Comparison of ENCODE assay signal across 7 cellular contexts in genomic region chr5:59317023-59317771, GRCh38.
DNase-seq lines count a peak whose midpoint lies in the region; ATAC-seq and TF ChIP-seq lines count a peak whose summit lies in the region.

No MANE protein-coding gene starts in this region.

- DNase-seq in NCI-H146 treated with DMSO at 0.1 percent for 48 hours (lab: John Stamatoyannopoulos, UW; ENCODE audit: unreplicated experiment) (peak; percentile 75), WTC11 (ENCODE audit: low spot score) (no peak), stromal cell of bone marrow (ENCODE audit: low read depth) (peak; percentile 7), progenitor cell of endocrine pancreas (ENCODE audit: low spot score, unreplicated experiment) (no peak), SHP77 treated with DMSO at 0.1 percent for 48 hours (lab: John Stamatoyannopoulos, UW) (no peak)
- DNase-seq in activated CD4-positive, alpha-beta T cell treated with anti-CD3 and anti-CD28 coated beads for 4 hours = no peak

- H3K9ac ChIP-seq in iPS-20b (ENCODE audit: low read depth, low read length) = no peak overlapping the region

- no peaks in the 10 kb centered on the region for H3K36me3 ChIP-seq in iPS-20b (ENCODE audit: insufficient read depth, low read depth, low read length)

- ATAC-seq in WTC11 = peak; percentile 82

- peaks cover 11% of the 10 kb centered on the region for H3K4me1 ChIP-seq in iPS-20b (ENCODE audit: insufficient read depth, low read length)

- CTCF ChIA-PET in WTC11 (lab: Charles Lee) = interaction anchor here (1.2 to 1.5 kb wide), 2 partner anchors 39 to 50 kb away, joined by 3 to 6 read pairs; no protein-coding TSS in a partner anchor

- H3K27me3 Mint-ChIP-seq in WTC11 (ENCODE audit: low read depth) (no peaks in the 10 kb centered on the region; the same call in 1 of the 2 replicates), progenitor cell of endocrine pancreas (no peaks in the 10 kb centered on the region)

- H3K4me1 Mint-ChIP-seq in WTC11 (peaks cover 17% of the 10 kb centered on the region), progenitor cell of endocrine pancreas (ENCODE audit: low read depth) (peaks cover 4% of the 10 kb centered on the region)

- TF ChIP-seq CTCF in WTC11 (IDR thresholded peaks at IDR 0.05) (no peak), progenitor cell of endocrine pancreas (IDR thresholded peaks at IDR 0.05; ENCODE audit: unreplicated experiment) (no peak)

- H3K9me3 ChIP-seq in iPS-20b (ENCODE audit: insufficient read depth, low read depth, low read length) = no peaks in the 10 kb centered on the region

- H3K27ac ChIP-seq in iPS-20b (ENCODE audit: low read length) = no peak overlapping the region

- POLR2A ChIA-PET in WTC11 (lab: Charles Lee) = no interaction called here

- no peak overlapping the region for H3K4me3 Mint-ChIP-seq in WTC11
- no peak overlapping the region for H3K4me3 Mint-ChIP-seq in progenitor cell of endocrine pancreas (ENCODE audit: low read depth)

- no peaks in the 10 kb centered on the region for H3K36me3 Mint-ChIP-seq in WTC11
- H3K36me3 Mint-ChIP-seq in progenitor cell of endocrine pancreas (ENCODE audit: insufficient read depth) = no peaks in the 10 kb centered on the region

- no peaks in the 10 kb centered on the region for H3K27me3 ChIP-seq in iPS-20b (ENCODE audit: insufficient read depth, low read length)

- H3K9me3 Mint-ChIP-seq in WTC11 = peaks cover 8% of the 10 kb centered on the region
- H3K9me3 Mint-ChIP-seq in progenitor cell of endocrine pancreas (ENCODE audit: low read depth) = no peaks in the 10 kb centered on the region

- 0 out of 2 replicates have a peak overlapping the region, but pooled peaks have one; percentile 11 for H3K4me3 ChIP-seq in iPS-20b (ENCODE audit: low read length)

- H3K27ac Mint-ChIP-seq in WTC11 (peak overlapping the region; percentile 17; the same call in 1 of the 2 replicates), progenitor cell of endocrine pancreas (no peak overlapping the region)

TF ChIP-seq in WTC11, 78 proteins besides CTCF, POLR2A, EP300 and RAD21 (continues in another document):
- TF ChIP-seq HMGXB4 (CRISPR knock-in tag; IDR thresholded peaks at IDR 0.05) (no peak), IRF2 (CRISPR knock-in tag; IDR thresholded peaks at IDR 0.05; ENCODE audit: borderline replicate concordance, low read depth) (no peak), SMAD4 (CRISPR knock-in tag; IDR thresholded peaks at IDR 0.05) (no peak), NR1H2 (CRISPR knock-in tag; IDR thresholded peaks at IDR 0.05) (no peak), ZNF512 (CRISPR knock-in tag; IDR thresholded peaks at IDR 0.05; ENCODE audit: borderline replicate concordance) (no peak), ZNF671 (CRISPR knock-in tag; IDR thresholded peaks at IDR 0.05) (no peak), ARID4B (CRISPR knock-in tag; IDR thresholded peaks at IDR 0.05; ENCODE audit: borderline replicate concordance) (no peak), HMGA2 (CRISPR knock-in tag; IDR thresholded peaks at IDR 0.05) (no peak), TEAD1 (CRISPR knock-in tag; IDR thresholded peaks at IDR 0.05) (no peak), MYBL2 (CRISPR knock-in tag; IDR thresholded peaks at IDR 0.05) (no peak), JAZF1 (CRISPR knock-in tag; IDR thresholded peaks at IDR 0.05) (no peak)
- TF ChIP-seq, protein P1, sequence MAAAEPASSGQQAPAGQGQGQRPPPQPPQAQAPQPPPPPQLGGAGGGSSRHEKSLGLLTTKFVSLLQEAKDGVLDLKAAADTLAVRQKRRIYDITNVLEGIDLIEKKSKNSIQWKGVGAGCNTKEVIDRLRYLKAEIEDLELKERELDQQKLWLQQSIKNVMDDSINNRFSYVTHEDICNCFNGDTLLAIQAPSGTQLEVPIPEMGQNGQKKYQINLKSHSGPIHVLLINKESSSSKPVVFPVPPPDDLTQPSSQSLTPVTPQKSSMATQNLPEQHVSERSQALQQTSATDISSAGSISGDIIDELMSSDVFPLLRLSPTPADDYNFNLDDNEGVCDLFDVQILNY (CRISPR knock-in tag; IDR thresholded peaks at IDR 0.05) = no peak
- TF ChIP-seq, protein P2, sequence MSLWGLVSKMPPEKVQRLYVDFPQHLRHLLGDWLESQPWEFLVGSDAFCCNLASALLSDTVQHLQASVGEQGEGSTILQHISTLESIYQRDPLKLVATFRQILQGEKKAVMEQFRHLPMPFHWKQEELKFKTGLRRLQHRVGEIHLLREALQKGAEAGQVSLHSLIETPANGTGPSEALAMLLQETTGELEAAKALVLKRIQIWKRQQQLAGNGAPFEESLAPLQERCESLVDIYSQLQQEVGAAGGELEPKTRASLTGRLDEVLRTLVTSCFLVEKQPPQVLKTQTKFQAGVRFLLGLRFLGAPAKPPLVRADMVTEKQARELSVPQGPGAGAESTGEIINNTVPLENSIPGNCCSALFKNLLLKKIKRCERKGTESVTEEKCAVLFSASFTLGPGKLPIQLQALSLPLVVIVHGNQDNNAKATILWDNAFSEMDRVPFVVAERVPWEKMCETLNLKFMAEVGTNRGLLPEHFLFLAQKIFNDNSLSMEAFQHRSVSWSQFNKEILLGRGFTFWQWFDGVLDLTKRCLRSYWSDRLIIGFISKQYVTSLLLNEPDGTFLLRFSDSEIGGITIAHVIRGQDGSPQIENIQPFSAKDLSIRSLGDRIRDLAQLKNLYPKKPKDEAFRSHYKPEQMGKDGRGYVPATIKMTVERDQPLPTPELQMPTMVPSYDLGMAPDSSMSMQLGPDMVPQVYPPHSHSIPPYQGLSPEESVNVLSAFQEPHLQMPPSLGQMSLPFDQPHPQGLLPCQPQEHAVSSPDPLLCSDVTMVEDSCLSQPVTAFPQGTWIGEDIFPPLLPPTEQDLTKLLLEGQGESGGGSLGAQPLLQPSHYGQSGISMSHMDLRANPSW (CRISPR knock-in tag; conservative IDR thresholded peaks at IDR 0.05; ENCODE audit: low read depth) = no peak
- TF ChIP-seq, protein P3, sequence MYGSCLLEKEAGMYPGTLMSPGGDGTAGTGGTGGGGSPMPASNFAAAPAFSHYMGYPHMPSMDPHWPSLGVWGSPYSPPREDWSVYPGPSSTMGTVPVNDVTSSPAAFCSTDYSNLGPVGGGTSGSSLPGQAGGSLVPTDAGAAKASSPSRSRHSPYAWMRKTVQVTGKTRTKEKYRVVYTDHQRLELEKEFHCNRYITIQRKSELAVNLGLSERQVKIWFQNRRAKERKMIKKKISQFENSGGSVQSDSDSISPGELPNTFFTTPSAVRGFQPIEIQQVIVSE (CRISPR knock-in tag; IDR thresholded peaks at IDR 0.05; ENCODE audit: borderline replicate concordance) = no peak

Comparison
In these comparisons a context has a peak if more than half of its experiments do, and no peak if none do; other contexts are left out.
1. DNase-seq: peak in NCI-H146 treated with DMSO at 0.1 percent for 48 hours (single experiment) and stromal cell of bone marrow (single experiment); none in WTC11 (single experiment), activated CD4-positive, alpha-beta T cell treated with anti-CD3 and anti-CD28 coated beads for 4 hours (0 of 2), progenitor cell of endocrine pancreas (single experiment) and SHP77 treated with DMSO at 0.1 percent for 48 hours (single experiment).